ENCODE assay signal across 10 cellular contexts in the genomic region with DNA sequence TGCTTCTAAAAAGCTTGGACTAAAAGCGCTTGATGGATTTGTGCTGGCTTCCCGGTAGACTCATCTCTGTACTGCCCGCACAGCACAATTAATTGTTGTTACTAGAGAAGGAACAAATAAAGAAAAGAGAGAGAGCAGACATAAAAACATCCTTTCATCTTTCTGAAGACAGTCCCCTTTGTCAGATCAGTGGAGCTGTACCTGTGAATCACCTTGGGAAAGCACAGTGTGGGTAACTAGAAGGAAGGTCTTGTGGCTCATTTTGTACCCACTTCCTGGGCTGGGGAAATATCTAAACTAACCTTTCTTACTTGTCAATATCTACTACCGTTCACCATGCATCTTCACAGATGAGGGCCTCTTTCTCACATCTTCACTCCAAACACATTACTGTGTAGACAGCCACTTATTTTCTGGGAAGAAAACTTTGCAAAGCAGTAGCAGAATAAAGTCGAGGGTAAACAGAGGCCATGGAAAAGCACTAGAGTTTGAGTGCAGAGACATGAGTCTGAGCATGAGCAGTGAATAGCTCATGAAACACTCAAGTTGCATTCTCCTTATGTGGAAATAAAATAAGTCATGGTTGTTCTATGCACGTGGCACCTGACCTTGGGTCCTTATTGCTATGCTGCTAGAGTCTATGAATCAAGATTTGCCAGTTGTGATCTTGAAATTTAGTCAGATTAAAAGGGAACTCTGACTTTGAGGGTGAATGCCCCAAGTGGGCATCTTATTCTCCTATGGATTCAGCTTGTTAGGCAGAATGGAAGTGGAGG.
A peak's percentile ranks its signal among the peaks of the same experiment; 100 is the strongest.
DNase-seq lines count a peak whose midpoint lies in the region; ATAC-seq lines count a peak whose summit lies in the region.
"Had no signal": no experiment of that assay in that cellular context is flagged by ENCODE, and none has a peak within 500 bp of the region (broad histone marks: within the 10 kb centered on the region; RNA-seq: fewer than 3 reads in every experiment).

No MANE protein-coding gene starts in this region.

- H3K4me1 Mint-ChIP-seq in activated CD4-positive, alpha-beta memory T cell treated with anti-CD3 and anti-CD28 coated beads, Interleukin-2, amount 10 ng/mL, durations not matched to agents 7 days and 5 days: peaks cover 41% of the 10 kb centered on the region

- CTCF ChIA-PET in activated CD4-positive, alpha-beta memory T cell treated with anti-CD3 and anti-CD28 coated beads, Interleukin-2, amount 10 ng/mL, durations not matched to agents 7 days and 5 days (lab: Charles Lee): interaction anchor here (1.6 to 1.9 kb wide), 2 partner anchors 576 to 584 kb away, joined by 4 to 7 read pairs; no protein-coding TSS in a partner anchor

- peaks cover 19% of the 10 kb centered on the region for H3K36me3 Mint-ChIP-seq in activated CD4-positive, alpha-beta memory T cell treated with anti-CD3 and anti-CD28 coated beads, Interleukin-2, amount 10 ng/mL, durations not matched to agents 7 days and 5 days (ENCODE audit: low read depth)

- DNase-seq in T follicular helper cell (ENCODE audit: low read depth) (peak; percentile 12), COLO829 (ENCODE audit: low spot score) (no peak), NCI-H1417 (lab: John Stamatoyannopoulos, UW) (no peak)
- DNase-seq in activated CD4-positive, alpha-beta memory T cell treated with anti-CD3 and anti-CD28 coated beads, Interleukin-2, amount 10 ng/mL, durations not matched to agents 7 days and 5 days: peak; percentile 47
- DNase-seq in effector CD4-positive, alpha-beta T cell: peak; percentile 21
- DNase-seq in stimulated activated CD4-positive, alpha-beta T cell treated with anti-CD3 and anti-CD28 coated beads, TNF-alpha, amount 100 ng/mL, for 24 hours (ENCODE audit: low read depth in 3 of 3): peak in 2 of 3 experiments; percentile 9 to 34
- DNase-seq: NCI-H146, NCI-H748 treated with DMSO at 0.1 percent for 48 hours, SHP77 treated with DMSO at 0.1 percent for 48 hours had no signal

- peaks cover 9% of the 10 kb centered on the region for H3K27me3 Mint-ChIP-seq in activated CD4-positive, alpha-beta memory T cell treated with anti-CD3 and anti-CD28 coated beads, Interleukin-2, amount 10 ng/mL, durations not matched to agents 7 days and 5 days

- peak overlapping the region; percentile 0 for H3K4me3 Mint-ChIP-seq in activated CD4-positive, alpha-beta memory T cell treated with anti-CD3 and anti-CD28 coated beads, Interleukin-2, amount 10 ng/mL, durations not matched to agents 7 days and 5 days

- POLR2A ChIA-PET in activated CD4-positive, alpha-beta memory T cell treated with anti-CD3 and anti-CD28 coated beads, Interleukin-2, amount 10 ng/mL, durations not matched to agents 7 days and 5 days (lab: Charles Lee): interaction anchor here (0.8 to 1.4 kb wide), 5 partner anchors 16 to 809 kb away, joined by 3 to 4 read pairs (median 3); no protein-coding TSS in a partner anchor

- H3K27ac Mint-ChIP-seq in activated CD4-positive, alpha-beta memory T cell treated with anti-CD3 and anti-CD28 coated beads, Interleukin-2, amount 10 ng/mL, durations not matched to agents 7 days and 5 days: peak overlapping the region; percentile 9

- H3K9me3 Mint-ChIP-seq in activated CD4-positive, alpha-beta memory T cell treated with anti-CD3 and anti-CD28 coated beads, Interleukin-2, amount 10 ng/mL, durations not matched to agents 7 days and 5 days: peaks cover 3% of the 10 kb centered on the region

- no peak for ATAC-seq in HG02885 (IDR thresholded peaks at IDR 0.05; ENCODE audit: poor library complexity, unreplicated experiment)

Comparison
In these comparisons a context has a peak if more than half of its experiments do, and no peak if none do; other contexts are left out.
1. DNase-seq: peak in T follicular helper cell (single experiment), activated CD4-positive, alpha-beta memory T cell treated with anti-CD3 and anti-CD28 coated beads, Interleukin-2, amount 10 ng/mL, durations not matched to agents 7 days and 5 days (single experiment), effector CD4-positive, alpha-beta T cell (single experiment) and stimulated activated CD4-positive, alpha-beta T cell treated with anti-CD3 and anti-CD28 coated beads, TNF-alpha, amount 100 ng/mL, for 24 hours (2 of 3); none in COLO829 (single experiment) and NCI-H1417 (0 of 3).